Comparison of ENCODE assay signal across 12 cellular contexts in the genomic region with DNA sequence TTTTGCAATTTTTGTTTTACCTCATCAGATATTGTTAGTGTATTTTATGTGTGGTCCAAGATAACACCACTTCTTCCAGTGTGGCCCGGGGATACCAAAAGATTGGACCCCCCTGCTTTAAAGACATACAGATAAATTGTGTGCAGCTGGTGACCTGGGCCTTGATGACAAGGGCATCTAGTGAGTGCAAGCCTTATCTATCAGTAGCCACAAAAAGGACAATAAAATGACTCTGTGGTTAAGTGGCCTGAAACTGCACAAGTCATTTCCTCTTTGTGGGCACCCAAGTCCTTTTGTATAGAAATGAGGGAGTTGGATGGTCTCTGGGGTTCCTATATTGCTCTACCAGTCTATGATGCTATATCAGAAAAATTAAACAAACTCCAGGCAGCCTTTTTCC.
DNase-seq lines count a peak whose midpoint lies in the region; ATAC-seq and TF ChIP-seq lines count a peak whose summit lies in the region.
"Had no signal": no experiment of that assay in that cellular context is flagged by ENCODE, and none has a peak within 500 bp of the region (broad histone marks: within the 10 kb centered on the region; RNA-seq: fewer than 3 reads in every experiment).

No MANE protein-coding gene starts in this region.

- H3K4me1 ChIP-seq in mesenchymal stem cell (ENCODE audit: control insufficient read depth, insufficient read depth, low read depth, low read length), result peaks cover 18% of the 10 kb centered on the region
- H3K4me1 ChIP-seq in suprapubic skin, result peaks cover 40% of the 10 kb centered on the region

- peak; percentile 51 for DNase-seq in NOMO-1 treated with dmso at 0.1 percent for 144 hours (lab: John Stamatoyannopoulos, UW; ENCODE audit: unreplicated experiment)
- peak; percentile 57 for DNase-seq in mesenchymal stem cell
- DNase-seq in suprapubic skin (ENCODE audit: low spot score in 2 of 2), result no peak
- DNase-seq in stimulated activated naive CD4-positive, alpha-beta T cell treated with Interleukin-2 at 50 U/mL for 16 hours (lab: John Stamatoyannopoulos, UW), result no peak
- no peak for DNase-seq in brain microvascular endothelial cell
- DNase-seq: activated B cell treated with CpG ODN at 0.5 μM for 24 hours, activated gamma-delta T cell, kidney glomerular epithelial cell, NCI-H1092 treated with DMSO at 0.1 percent for 48 hours had no signal

- H3K14ac ChIP-seq in mesenchymal stem cell (ENCODE audit: low read length in 2 of 2), result no peak overlapping the region

- H3K4me3 ChIP-seq in mesenchymal stem cell (ENCODE audit: insufficient read depth in 1 of 2, low read depth in 1 of 2, low read length in 2 of 2), result no peak overlapping the region
- no peak overlapping the region for H3K4me3 ChIP-seq in suprapubic skin
- H3K4me3 ChIP-seq in brain microvascular endothelial cell (ENCODE audit: low read depth, low read length), result no peak overlapping the region

- no peak overlapping the region for H2BK12ac ChIP-seq in mesenchymal stem cell (ENCODE audit: low read length in 2 of 2)

- no peak overlapping the region for H2BK120ac ChIP-seq in mesenchymal stem cell (ENCODE audit: low read depth, low read length)

- no peak overlapping the region for H3K23ac ChIP-seq in mesenchymal stem cell (ENCODE audit: low read length in 2 of 2)

- peaks cover 3% of the 10 kb centered on the region for H3K79me1 ChIP-seq in mesenchymal stem cell (replicated peaks; ENCODE audit: low read length, poor library complexity, severe bottlenecking)

- no peak for TF ChIP-seq EP300 in suprapubic skin (IDR thresholded peaks at IDR 0.05)

- H2BK15ac ChIP-seq in mesenchymal stem cell (ENCODE audit: low read depth, poor library complexity, severe bottlenecking), result no peak overlapping the region

- H3K9me3 ChIP-seq in mesenchymal stem cell (ENCODE audit: control insufficient read depth, low read length) (no peaks in the 10 kb centered on the region), suprapubic skin (no peaks in the 10 kb centered on the region)

- no peak overlapping the region for H2AK5ac ChIP-seq in mesenchymal stem cell (ENCODE audit: low read length, severe bottlenecking)

- TF ChIP-seq POLR2A in suprapubic skin (IDR thresholded peaks at IDR 0.05), result no peak

- ATAC-seq in GM18907 (IDR thresholded peaks at IDR 0.05; ENCODE audit: unreplicated experiment) (peak; percentile 79), HG03066 (IDR thresholded peaks at IDR 0.05; ENCODE audit: low read depth, unreplicated experiment) (peak; percentile 48), GM21360 (IDR thresholded peaks at IDR 0.05; ENCODE audit: unreplicated experiment) (no peak)

- no peak overlapping the region for H3K4ac ChIP-seq in mesenchymal stem cell (ENCODE audit: low read depth in 1 of 2, low read length in 2 of 2)

- no peak overlapping the region for H2AFZ ChIP-seq in mesenchymal stem cell (ENCODE audit: low read depth, low read length)

- H4K8ac ChIP-seq in mesenchymal stem cell (ENCODE audit: low read length), result no peak overlapping the region

- H3K36me3 ChIP-seq in mesenchymal stem cell (ENCODE audit: control insufficient read depth in 1 of 2, insufficient read depth in 2 of 2, low read depth in 1 of 2, low read length in 2 of 2) (no peaks in the 10 kb centered on the region), suprapubic skin (no peaks in the 10 kb centered on the region), brain microvascular endothelial cell (replicated peaks) (no peaks in the 10 kb centered on the region)

- in situ Hi-C loops in brain microvascular endothelial cell (cut with HindIII; ENCODE audit: low pct_ligation_motif_present, low sequenced_read_pairs), result no loop called here

- H3K27ac ChIP-seq in mesenchymal stem cell (ENCODE audit: low read length, poor library complexity, severe bottlenecking), result no peak overlapping the region
- H3K27ac ChIP-seq in suprapubic skin, result no peak overlapping the region
- no peak overlapping the region for H3K27ac ChIP-seq in brain microvascular endothelial cell

- TF ChIP-seq CTCF in suprapubic skin (IDR thresholded peaks at IDR 0.05) (no peak), brain microvascular endothelial cell (IDR thresholded peaks at IDR 0.05; ENCODE audit: low read depth, low read length, missing control alignments) (no peak)

- H3K9ac ChIP-seq in mesenchymal stem cell (ENCODE audit: low read length), result no peak overlapping the region

- H3K18ac ChIP-seq in mesenchymal stem cell (ENCODE audit: low read depth in 1 of 2, low read length in 2 of 2), result peak overlapping the region in 1 of 2 experiments; percentile 11

- H2BK5ac ChIP-seq in mesenchymal stem cell (ENCODE audit: low read depth, low read length, poor library complexity, severe bottlenecking), result no peak overlapping the region

- no peak overlapping the region for H4K91ac ChIP-seq in mesenchymal stem cell (ENCODE audit: low read length)

- WGBS in mesenchymal stem cell, result 14% methylated on average over 1 of the region's 1 CpG
- WGBS in suprapubic skin, result 65% methylated on average over 1 of the region's 1 CpG

- H3K4me2 ChIP-seq in mesenchymal stem cell (ENCODE audit: low read length, poor library complexity, severe bottlenecking), result no peak overlapping the region

- H3K27me3 ChIP-seq in mesenchymal stem cell (ENCODE audit: control insufficient read depth in 1 of 2, insufficient read depth in 1 of 2, low read length in 2 of 2) (no peaks in the 10 kb centered on the region), suprapubic skin (no peaks in the 10 kb centered on the region), brain microvascular endothelial cell (replicated peaks) (no peaks in the 10 kb centered on the region)

Comparison
In these comparisons a context has a peak if more than half of its experiments do, and no peak if none do; other contexts are left out.
1. DNase-seq: peak in NOMO-1 treated with dmso at 0.1 percent for 144 hours (single experiment) and mesenchymal stem cell (single experiment); none in suprapubic skin (0 of 2), stimulated activated naive CD4-positive, alpha-beta T cell treated with Interleukin-2 at 50 U/mL for 16 hours (single experiment) and brain microvascular endothelial cell (single experiment).